3 cellular contexts compared by ENCODE assay signal in genomic region chr9:109126671-109127070, GRCh38. TPM values are rescaled to one million over a fixed set of nuclear protein-coding genes. Genes with fewer than 3 reads are reported as not detected.
"Had no signal": no experiment of that assay in that cellular context is flagged by ENCODE, and none has a peak within 500 bp of the region (broad histone marks: within the 10 kb centered on the region; RNA-seq: fewer than 3 reads in every experiment).

No MANE protein-coding gene starts in this region.

RNA-seq across cellular contexts. Expression of gene FRRS1L, which starts 40.4 kb away (rescaled TPM):
- total RNA-seq: endothelial cell of umbilical vein, esophagus mucosa, fibroblast of villous mesenchyme had no signal
- polyA plus RNA-seq: endothelial cell of umbilical vein had no signal
